ENCODE assay signal across 13 cellular contexts in genomic region chr19:6417713-6418561, GRCh38. TPM values are rescaled to one million over a fixed set of nuclear protein-coding genes. Genes with fewer than 3 reads are reported as not detected.
DNase-seq lines count a peak whose midpoint lies in the region; ATAC-seq, FAIRE-seq and TF ChIP-seq lines count a peak whose summit lies in the region.
"Had no signal": no experiment of that assay in that cellular context is flagged by ENCODE, and none has a peak within 500 bp of the region (broad histone marks: within the 10 kb centered on the region; RNA-seq: fewer than 3 reads in every experiment).

No MANE protein-coding gene starts in this region.

- DNase-seq in Right ventricle myocardium inferior (ENCODE audit: missing footprints) (peak; percentile 65), cardiac septum (ENCODE audit: low spot score) (no peak), bronchial epithelial cell (ENCODE audit: low read depth) (no peak), kidney tubule cell (ENCODE audit: low spot score) (peak; percentile 34), uterus (peak; percentile 63 to 66), NCI-H2171 treated with DMSO at 0.1 percent for 48 hours (lab: John Stamatoyannopoulos, UW) (no peak), T1000 (lab: John Stamatoyannopoulos, UW) (no peak), HK-2 (ENCODE audit: unreplicated experiment) (no peak)

- TF ChIP-seq CTCF in bronchial epithelial cell (IDR thresholded peaks at IDR 0.05; ENCODE audit: insufficient read depth, low read length, severe bottlenecking) (peak; percentile 39), uterus (IDR thresholded peaks at IDR 0.05) (peak; percentile 42 to 68 (median 60))

- ATAC-seq in Right ventricle myocardium inferior, result no peak

- peaks cover 50% of the 10 kb centered on the region for H3K36me3 ChIP-seq in bronchial epithelial cell (ENCODE audit: control insufficient read depth, insufficient read depth, low read length)
- H3K36me3 ChIP-seq in uterus, result no peaks in the 10 kb centered on the region

- peak overlapping the region; percentile 20 to 65 for H3K27ac ChIP-seq in uterus
- H3K27ac ChIP-seq: BLaER1 treated with 17β-estradiol and CSF1 and Interleukin-3, amounts not matched to agents 10 nM and 100 nM; coronary artery; thoracic aorta had no signal

- peaks cover 5 to 6% of the 10 kb centered on the region in 2 donors for H3K4me1 ChIP-seq in uterus

- intact Hi-C loops in Right ventricle myocardium inferior (cut with DNase I) (no loop called here), cardiac septum (cut with DNase I) (no loop called here), uterus (cut with DNase I; ENCODE audit: low total_unique reads) (no loop called here)

- H3K4me3 ChIP-seq in bronchial epithelial cell (ENCODE audit: low read depth, low read length) (no peak overlapping the region), uterus (no peak overlapping the region)
- H3K4me3 ChIP-seq: BLaER1 treated with 17β-estradiol and CSF1 and Interleukin-3, amounts not matched to agents 10 nM and 100 nM; coronary artery; thoracic aorta had no signal

- TF ChIP-seq POLR2A in uterus (IDR thresholded peaks at IDR 0.05), result no peak

- H3K9me3 ChIP-seq in uterus, result no peaks in the 10 kb centered on the region
- H3K9me3 ChIP-seq: BLaER1 treated with 17β-estradiol and CSF1 and Interleukin-3, amounts not matched to agents 10 nM and 100 nM; thoracic aorta had no signal

- FAIRE-seq in bronchial epithelial cell (lab: Jason Lieb, UNC), result no peak

- H3K27me3 ChIP-seq in bronchial epithelial cell (ENCODE audit: control insufficient read depth, insufficient read depth, low read length) (no peaks in the 10 kb centered on the region), uterus (no peaks in the 10 kb centered on the region)
- H3K27me3 ChIP-seq: BLaER1 treated with 17β-estradiol and CSF1 and Interleukin-3, amounts not matched to agents 10 nM and 100 nM had no signal

RNA-seq across cellular contexts. Expression of gene KHSRP, which starts 6.7 kb away (rescaled TPM):
- total RNA-seq in Right ventricle myocardium inferior, result 87.9 TPM
- total RNA-seq in cardiac septum, result 87.6 TPM
- 55.8 and 85.6 TPM in 2 replicates for total RNA-seq in bronchial epithelial cell
- 100 to 1,000 TPM in 2 of 4 donors, 10 to 100 TPM in 2; 23.5 to 259 (median 66.5) TPM for total RNA-seq in uterus

RNA-seq across cellular contexts. Expression of gene SLC25A41, which starts 15.6 kb away (rescaled TPM):
- total RNA-seq in Right ventricle myocardium inferior, result 0.16 TPM
- total RNA-seq in cardiac septum, result 0.83 TPM
- total RNA-seq in bronchial epithelial cell, result not detected in 2 replicates
- under 1 TPM in 1 of 4 donors, not detected in 3; 0.52 TPM for total RNA-seq in uterus
- total RNA-seq: LHCN-M2, omental fat pad had no signal

RNA-seq across cellular contexts. Expression of gene GTF2F1, which starts 25.0 kb away (rescaled TPM):
- total RNA-seq in Right ventricle myocardium inferior (29.6 TPM), cardiac septum (30.9 TPM), bronchial epithelial cell (52.7 and 63.6 TPM in 2 replicates), uterus (10 to 100 TPM; 38.2 to 82.2 (median 61.8) TPM)

RNA-seq across cellular contexts. Expression of gene SLC25A23, which starts 41.7 kb away (rescaled TPM):
- total RNA-seq in Right ventricle myocardium inferior, result 89.9 TPM
- total RNA-seq in cardiac septum, result 143 TPM
- total RNA-seq in bronchial epithelial cell, result 18.1 and 36.9 TPM in 2 replicates
- 10 to 100 TPM; 13.8 to 69.1 (median 36.5) TPM for total RNA-seq in uterus

RNA-seq across cellular contexts. Expression of gene PSPN, which starts 42.2 kb away (rescaled TPM):
- 1.1 TPM for total RNA-seq in Right ventricle myocardium inferior
- total RNA-seq in cardiac septum, result 0.70 TPM
- total RNA-seq in bronchial epithelial cell, result 0.26 and 0.51 TPM in 2 replicates
- total RNA-seq in uterus, result 1 to 10 TPM in 2 of 4 donors, under 1 TPM in 1, not detected in 1; 0.26 to 2.2 (median 1.8) TPM

Comparison
In these comparisons a context has a peak if more than half of its experiments do, and no peak if none do; other contexts are left out.
1. DNase-seq: peak in Right ventricle myocardium inferior (single experiment), kidney tubule cell (single experiment) and uterus (2 of 2); none in cardiac septum (single experiment), bronchial epithelial cell (single experiment), NCI-H2171 treated with DMSO at 0.1 percent for 48 hours (single experiment), T1000 (single experiment) and HK-2 (single experiment).